ENCODE assay signal across 1 cellular context in the genomic region with DNA sequence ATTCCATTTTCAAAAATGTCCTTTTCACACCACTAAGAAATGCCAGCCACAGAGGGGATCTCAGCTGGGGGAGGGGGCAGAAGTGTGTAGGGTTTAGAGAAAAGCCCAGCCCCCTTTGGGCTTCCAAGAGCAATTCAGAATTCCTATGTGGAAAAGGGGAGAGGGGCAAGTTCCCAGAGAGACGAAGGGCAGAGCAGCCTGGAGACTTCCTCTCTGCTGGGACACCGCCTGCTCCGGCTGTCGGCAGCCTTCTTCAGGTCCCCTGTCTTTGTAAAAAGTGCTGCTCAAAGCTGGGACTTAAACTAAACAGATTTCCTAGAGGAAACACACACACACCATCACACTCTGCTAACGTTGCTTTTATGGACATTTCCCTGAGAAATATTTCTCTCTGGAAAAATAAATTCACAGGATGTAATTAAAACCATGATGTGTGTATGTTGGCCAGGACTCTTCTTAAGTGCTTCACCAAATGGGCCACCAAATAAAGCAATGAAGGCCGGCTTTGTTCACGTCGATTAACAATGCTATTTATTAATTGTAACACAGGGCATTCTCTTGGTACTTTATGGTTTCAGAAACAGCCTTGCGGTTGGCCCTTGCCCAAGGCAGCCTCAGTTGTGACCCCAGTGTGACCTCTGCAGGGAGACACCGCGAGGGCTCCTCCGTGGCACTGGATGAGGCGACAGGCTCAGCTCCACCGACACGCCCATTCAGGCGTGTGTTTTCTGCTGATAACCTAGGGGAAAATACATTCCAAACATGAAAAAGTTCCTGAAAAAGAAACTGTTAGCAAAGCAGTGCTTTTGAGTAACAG.
A peak's percentile ranks its signal among the peaks of the same experiment; 100 is the strongest.
TF ChIP-seq lines count a peak whose summit lies in the region.

No MANE protein-coding gene starts in this region.

TF ChIP-seq in K562, 482 proteins besides CTCF, POLR2A, EP300 and RAD21 (continued from another document and continues in another):
- TF ChIP-seq CBX1 (IDR thresholded peaks at IDR 0.05; ENCODE audit: low read depth) (no peak), GABPB2 (CRISPR knock-in tag; conservative IDR thresholded peaks at IDR 0.05) (no peak), CTBP1 (IDR thresholded peaks at IDR 0.05; ENCODE audit: borderline replicate concordance) (peak; percentile 75; the same call in 1 of the 2 replicates), NCOR1 (IDR thresholded peaks at IDR 0.05) (peak; percentile 80), FIP1L1 (IDR thresholded peaks at IDR 0.05; ENCODE audit: low read depth, low read length, poor library complexity, severe bottlenecking) (no peak), MCM7 (IDR thresholded peaks at IDR 0.05) (no peak), BMI1 (IDR thresholded peaks at IDR 0.05; ENCODE audit: low read length) (no peak), GATAD2B (IDR thresholded peaks at IDR 0.05; ENCODE audit: borderline replicate concordance) (no peak), ZNF696 (CRISPR knock-in tag; conservative IDR thresholded peaks at IDR 0.05) (no peak), ETV6 (IDR thresholded peaks at IDR 0.05; ENCODE audit: borderline replicate concordance in 1 of 2, low read depth in 2 of 2, low read length in 1 of 2) (no peak), ETV6 (CRISPR knock-in tag; IDR thresholded peaks at IDR 0.05; ENCODE audit: borderline replicate concordance) (no peak), TAL1 (IDR thresholded peaks at IDR 0.05) (peak; percentile 80), ZC3H4 (CRISPR knock-in tag; IDR thresholded peaks at IDR 0.05; ENCODE audit: borderline replicate concordance) (no peak), CBFB (CRISPR knock-in tag; IDR thresholded peaks at IDR 0.05) (no peak), STAT5A (IDR thresholded peaks at IDR 0.05; ENCODE audit: borderline replicate concordance, low read length) (peak; percentile 55), RBFOX2 (IDR thresholded peaks at IDR 0.05; ENCODE audit: low read depth, low read length) (0 out of 2 replicates have a peak, but pooled peaks have one; percentile 28), KLF10 (CRISPR knock-in tag; IDR thresholded peaks at IDR 0.05) (no peak), ZNF785 (CRISPR knock-in tag; IDR thresholded peaks at IDR 0.05) (no peak), CHD2 (IDR thresholded peaks at IDR 0.05; ENCODE audit: low read depth, low read length) (peak; percentile 69), STAT5B (CRISPR knock-in tag; IDR thresholded peaks at IDR 0.05) (no peak), ZNF175 (CRISPR knock-in tag; IDR thresholded peaks at IDR 0.05; ENCODE audit: low read depth) (no peak), SIN3A (IDR thresholded peaks at IDR 0.05; ENCODE audit: borderline replicate concordance in 2 of 2, control insufficient read depth in 1 of 2, low read depth in 2 of 2, low read length in 2 of 2) (no peak), NR2C1 (IDR thresholded peaks at IDR 0.05) (peak; percentile 84), NR2C1 (tag; IDR thresholded peaks at IDR 0.05) (peak; percentile 85), YY1 (IDR thresholded peaks at IDR 0.05; ENCODE audit: borderline replicate concordance in 1 of 3, control insufficient read depth in 1 of 3, extremely low read depth in 1 of 3, insufficient read depth in 3 of 3, insufficient read length in 1 of 3, insufficient replicate concordance in 2 of 3, low read depth in 1 of 3, low read length in 2 of 3) (no peak), ZNF143 (CRISPR knock-in tag; IDR thresholded peaks at IDR 0.05) (no peak), TRIM24 (IDR thresholded peaks at IDR 0.05) (no peak), SMAD3 (CRISPR knock-in tag; conservative IDR thresholded peaks at IDR 0.05) (no peak), CAMTA2 (CRISPR knock-in tag; conservative IDR thresholded peaks at IDR 0.05) (no peak), ELF2 (CRISPR knock-in tag; IDR thresholded peaks at IDR 0.05) (no peak), L3MBTL2 (IDR thresholded peaks at IDR 0.05) (peak; percentile 40; the same call in 1 of the 2 replicates), TOE1 (IDR thresholded peaks at IDR 0.05; ENCODE audit: borderline replicate concordance) (no peak), TOE1 (CRISPR knock-in tag; IDR thresholded peaks at IDR 0.05; ENCODE audit: borderline replicate concordance, low read depth) (no peak), NFATC3 (IDR thresholded peaks at IDR 0.05) (no peak)
- TF ChIP-seq, protein P1, sequence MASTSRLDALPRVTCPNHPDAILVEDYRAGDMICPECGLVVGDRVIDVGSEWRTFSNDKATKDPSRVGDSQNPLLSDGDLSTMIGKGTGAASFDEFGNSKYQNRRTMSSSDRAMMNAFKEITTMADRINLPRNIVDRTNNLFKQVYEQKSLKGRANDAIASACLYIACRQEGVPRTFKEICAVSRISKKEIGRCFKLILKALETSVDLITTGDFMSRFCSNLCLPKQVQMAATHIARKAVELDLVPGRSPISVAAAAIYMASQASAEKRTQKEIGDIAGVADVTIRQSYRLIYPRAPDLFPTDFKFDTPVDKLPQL (IDR thresholded peaks at IDR 0.05; ENCODE audit: extremely low read depth, insufficient read length): no peak
- TF ChIP-seq, protein P2, sequence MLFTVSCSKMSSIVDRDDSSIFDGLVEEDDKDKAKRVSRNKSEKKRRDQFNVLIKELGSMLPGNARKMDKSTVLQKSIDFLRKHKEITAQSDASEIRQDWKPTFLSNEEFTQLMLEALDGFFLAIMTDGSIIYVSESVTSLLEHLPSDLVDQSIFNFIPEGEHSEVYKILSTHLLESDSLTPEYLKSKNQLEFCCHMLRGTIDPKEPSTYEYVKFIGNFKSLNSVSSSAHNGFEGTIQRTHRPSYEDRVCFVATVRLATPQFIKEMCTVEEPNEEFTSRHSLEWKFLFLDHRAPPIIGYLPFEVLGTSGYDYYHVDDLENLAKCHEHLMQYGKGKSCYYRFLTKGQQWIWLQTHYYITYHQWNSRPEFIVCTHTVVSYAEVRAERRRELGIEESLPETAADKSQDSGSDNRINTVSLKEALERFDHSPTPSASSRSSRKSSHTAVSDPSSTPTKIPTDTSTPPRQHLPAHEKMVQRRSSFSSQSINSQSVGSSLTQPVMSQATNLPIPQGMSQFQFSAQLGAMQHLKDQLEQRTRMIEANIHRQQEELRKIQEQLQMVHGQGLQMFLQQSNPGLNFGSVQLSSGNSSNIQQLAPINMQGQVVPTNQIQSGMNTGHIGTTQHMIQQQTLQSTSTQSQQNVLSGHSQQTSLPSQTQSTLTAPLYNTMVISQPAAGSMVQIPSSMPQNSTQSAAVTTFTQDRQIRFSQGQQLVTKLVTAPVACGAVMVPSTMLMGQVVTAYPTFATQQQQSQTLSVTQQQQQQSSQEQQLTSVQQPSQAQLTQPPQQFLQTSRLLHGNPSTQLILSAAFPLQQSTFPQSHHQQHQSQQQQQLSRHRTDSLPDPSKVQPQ (CRISPR knock-in tag; IDR thresholded peaks at IDR 0.05; ENCODE audit: borderline replicate concordance): no peak
- TF ChIP-seq, protein P3, sequence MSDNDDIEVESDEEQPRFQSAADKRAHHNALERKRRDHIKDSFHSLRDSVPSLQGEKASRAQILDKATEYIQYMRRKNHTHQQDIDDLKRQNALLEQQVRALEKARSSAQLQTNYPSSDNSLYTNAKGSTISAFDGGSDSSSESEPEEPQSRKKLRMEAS (CRISPR knock-in tag; IDR thresholded peaks at IDR 0.05): no peak
- TF ChIP-seq, protein P4, sequence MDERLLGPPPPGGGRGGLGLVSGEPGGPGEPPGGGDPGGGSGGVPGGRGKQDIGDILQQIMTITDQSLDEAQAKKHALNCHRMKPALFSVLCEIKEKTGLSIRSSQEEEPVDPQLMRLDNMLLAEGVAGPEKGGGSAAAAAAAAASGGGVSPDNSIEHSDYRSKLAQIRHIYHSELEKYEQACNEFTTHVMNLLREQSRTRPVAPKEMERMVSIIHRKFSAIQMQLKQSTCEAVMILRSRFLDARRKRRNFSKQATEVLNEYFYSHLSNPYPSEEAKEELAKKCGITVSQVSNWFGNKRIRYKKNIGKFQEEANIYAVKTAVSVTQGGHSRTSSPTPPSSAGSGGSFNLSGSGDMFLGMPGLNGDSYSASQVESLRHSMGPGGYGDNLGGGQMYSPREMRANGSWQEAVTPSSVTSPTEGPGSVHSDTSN (CRISPR knock-in tag; IDR thresholded peaks at IDR 0.05; ENCODE audit: low read depth): no peak
- TF ChIP-seq, protein P4 (tag; conservative IDR thresholded peaks at IDR 0.05; ENCODE audit: low read depth): no peak
- TF ChIP-seq, protein P5, sequence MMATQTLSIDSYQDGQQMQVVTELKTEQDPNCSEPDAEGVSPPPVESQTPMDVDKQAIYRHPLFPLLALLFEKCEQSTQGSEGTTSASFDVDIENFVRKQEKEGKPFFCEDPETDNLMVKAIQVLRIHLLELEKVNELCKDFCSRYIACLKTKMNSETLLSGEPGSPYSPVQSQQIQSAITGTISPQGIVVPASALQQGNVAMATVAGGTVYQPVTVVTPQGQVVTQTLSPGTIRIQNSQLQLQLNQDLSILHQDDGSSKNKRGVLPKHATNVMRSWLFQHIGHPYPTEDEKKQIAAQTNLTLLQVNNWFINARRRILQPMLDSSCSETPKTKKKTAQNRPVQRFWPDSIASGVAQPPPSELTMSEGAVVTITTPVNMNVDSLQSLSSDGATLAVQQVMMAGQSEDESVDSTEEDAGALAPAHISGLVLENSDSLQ (IDR thresholded peaks at IDR 0.05): peak; percentile 55
- TF ChIP-seq, protein P6, sequence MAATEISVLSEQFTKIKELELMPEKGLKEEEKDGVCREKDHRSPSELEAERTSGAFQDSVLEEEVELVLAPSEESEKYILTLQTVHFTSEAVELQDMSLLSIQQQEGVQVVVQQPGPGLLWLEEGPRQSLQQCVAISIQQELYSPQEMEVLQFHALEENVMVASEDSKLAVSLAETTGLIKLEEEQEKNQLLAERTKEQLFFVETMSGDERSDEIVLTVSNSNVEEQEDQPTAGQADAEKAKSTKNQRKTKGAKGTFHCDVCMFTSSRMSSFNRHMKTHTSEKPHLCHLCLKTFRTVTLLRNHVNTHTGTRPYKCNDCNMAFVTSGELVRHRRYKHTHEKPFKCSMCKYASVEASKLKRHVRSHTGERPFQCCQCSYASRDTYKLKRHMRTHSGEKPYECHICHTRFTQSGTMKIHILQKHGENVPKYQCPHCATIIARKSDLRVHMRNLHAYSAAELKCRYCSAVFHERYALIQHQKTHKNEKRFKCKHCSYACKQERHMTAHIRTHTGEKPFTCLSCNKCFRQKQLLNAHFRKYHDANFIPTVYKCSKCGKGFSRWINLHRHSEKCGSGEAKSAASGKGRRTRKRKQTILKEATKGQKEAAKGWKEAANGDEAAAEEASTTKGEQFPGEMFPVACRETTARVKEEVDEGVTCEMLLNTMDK (IDR thresholded peaks at IDR 0.05; ENCODE audit: borderline replicate concordance, insufficient read depth, low read depth, low read length, poor library complexity, severe bottlenecking): no peak
- TF ChIP-seq, protein P7, sequence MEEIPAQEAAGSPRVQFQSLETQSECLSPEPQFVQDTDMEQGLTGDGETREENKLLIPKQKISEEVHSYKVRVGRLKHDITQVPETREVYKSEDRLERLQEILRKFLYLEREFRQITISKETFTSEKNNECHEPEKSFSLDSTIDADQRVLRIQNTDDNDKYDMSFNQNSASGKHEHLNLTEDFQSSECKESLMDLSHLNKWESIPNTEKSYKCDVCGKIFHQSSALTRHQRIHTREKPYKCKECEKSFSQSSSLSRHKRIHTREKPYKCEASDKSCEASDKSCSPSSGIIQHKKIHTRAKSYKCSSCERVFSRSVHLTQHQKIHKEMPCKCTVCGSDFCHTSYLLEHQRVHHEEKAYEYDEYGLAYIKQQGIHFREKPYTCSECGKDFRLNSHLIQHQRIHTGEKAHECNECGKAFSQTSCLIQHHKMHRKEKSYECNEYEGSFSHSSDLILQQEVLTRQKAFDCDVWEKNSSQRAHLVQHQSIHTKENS (CRISPR knock-in tag; IDR thresholded peaks at IDR 0.05): no peak
- TF ChIP-seq, protein P8, sequence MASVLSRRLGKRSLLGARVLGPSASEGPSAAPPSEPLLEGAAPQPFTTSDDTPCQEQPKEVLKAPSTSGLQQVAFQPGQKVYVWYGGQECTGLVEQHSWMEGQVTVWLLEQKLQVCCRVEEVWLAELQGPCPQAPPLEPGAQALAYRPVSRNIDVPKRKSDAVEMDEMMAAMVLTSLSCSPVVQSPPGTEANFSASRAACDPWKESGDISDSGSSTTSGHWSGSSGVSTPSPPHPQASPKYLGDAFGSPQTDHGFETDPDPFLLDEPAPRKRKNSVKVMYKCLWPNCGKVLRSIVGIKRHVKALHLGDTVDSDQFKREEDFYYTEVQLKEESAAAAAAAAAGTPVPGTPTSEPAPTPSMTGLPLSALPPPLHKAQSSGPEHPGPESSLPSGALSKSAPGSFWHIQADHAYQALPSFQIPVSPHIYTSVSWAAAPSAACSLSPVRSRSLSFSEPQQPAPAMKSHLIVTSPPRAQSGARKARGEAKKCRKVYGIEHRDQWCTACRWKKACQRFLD (CRISPR knock-in tag; IDR thresholded peaks at IDR 0.05): no peak
- TF ChIP-seq, protein P9, sequence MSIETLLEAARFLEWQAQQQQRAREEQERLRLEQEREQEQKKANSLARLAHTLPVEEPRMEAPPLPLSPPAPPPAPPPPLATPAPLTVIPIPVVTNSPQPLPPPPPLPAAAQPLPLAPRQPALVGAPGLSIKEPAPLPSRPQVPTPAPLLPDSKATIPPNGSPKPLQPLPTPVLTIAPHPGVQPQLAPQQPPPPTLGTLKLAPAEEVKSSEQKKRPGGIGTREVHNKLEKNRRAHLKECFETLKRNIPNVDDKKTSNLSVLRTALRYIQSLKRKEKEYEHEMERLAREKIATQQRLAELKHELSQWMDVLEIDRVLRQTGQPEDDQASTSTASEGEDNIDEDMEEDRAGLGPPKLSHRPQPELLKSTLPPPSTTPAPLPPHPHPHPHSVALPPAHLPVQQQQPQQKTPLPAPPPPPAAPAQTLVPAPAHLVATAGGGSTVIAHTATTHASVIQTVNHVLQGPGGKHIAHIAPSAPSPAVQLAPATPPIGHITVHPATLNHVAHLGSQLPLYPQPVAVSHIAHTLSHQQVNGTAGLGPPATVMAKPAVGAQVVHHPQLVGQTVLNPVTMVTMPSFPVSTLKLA (conservative IDR thresholded peaks at IDR 0.05): peak; percentile 26 to 60; a peak in 2 of 4 replicates
